ENCODE assay signal across 16 cellular contexts in genomic region chr6:72035483-72035882, GRCh38.
"Had no signal": no experiment of that assay in that cellular context is flagged by ENCODE, and none has a peak within 500 bp of the region (broad histone marks: within the 10 kb centered on the region; RNA-seq: fewer than 3 reads in every experiment).

No MANE protein-coding gene starts in this region.

- H3K9me3 ChIP-seq: esophagus squamous epithelium, right atrium auricular region, thoracic aorta, upper lobe of left lung had no signal

- H3K36me3 ChIP-seq: esophagus squamous epithelium, right atrium auricular region, thoracic aorta, upper lobe of left lung had no signal

- H3K79me2 ChIP-seq: hepatocyte had no signal

- H2AFZ ChIP-seq: hepatocyte had no signal

- H3K4me3 ChIP-seq: esophagus squamous epithelium, hepatocyte, right atrium auricular region, thoracic aorta, upper lobe of left lung had no signal

- DNase-seq: activated CD8-positive, alpha-beta memory T cell treated with anti-CD3 and anti-CD28 coated beads for 24 hours; activated CD8-positive, alpha-beta memory T cell treated with anti-CD3 and anti-CD28 coated beads, Interleukin-2, amount 50 U/mL, for 48 hours; activated effector memory CD4-positive, alpha-beta T cell treated with anti-CD3 and anti-CD28 coated beads, Interleukin-2, amount 50 U/mL, for 16 hours; activated naive CD4-positive, alpha-beta T cell treated with anti-CD3 and anti-CD28 coated beads, Interleukin-2, amount 50 U/mL, for 16 hours; activated T-cell treated with anti-CD3 and anti-CD28 coated beads, Interleukin-2, amount 50 U/mL, for 72 hours; effector CD4-positive, alpha-beta T cell; esophagus squamous epithelium; small intestine; stimulated activated CD4-positive, alpha-beta T cell treated with anti-CD3 and anti-CD28 coated beads, Interleukin-4, amount 100 ng/mL, for 24 hours; upper lobe of left lung had no signal

- ATAC-seq: activated CD4-positive, CD25-positive, alpha-beta regulatory T cell treated with anti-CD3 and anti-CD28 coated beads, Interleukin-2, amount 50 U/mL, for 24 hours; activated T-cell treated with anti-CD3 and anti-CD28 coated beads, Interleukin-2, amount 50 U/mL, for 72 hours; left lobe of liver; stimulated activated memory B cell treated with anti-CD40 and anti-IgM and Interleukin-4, amounts not matched to agents 10 μg/mL and 1 μg/mL and 100 μg/mL, for 72 hours had no signal

- H3K27me3 ChIP-seq: esophagus squamous epithelium, hepatocyte, right atrium auricular region, upper lobe of left lung had no signal

- H3K27ac ChIP-seq: esophagus squamous epithelium, hepatocyte, right atrium auricular region, thoracic aorta had no signal

- H3K4me2 ChIP-seq: hepatocyte had no signal

- H3K4me1 ChIP-seq: esophagus squamous epithelium, right atrium auricular region had no signal
